ENCODE assay signal across 1 cellular context in the genomic region with DNA sequence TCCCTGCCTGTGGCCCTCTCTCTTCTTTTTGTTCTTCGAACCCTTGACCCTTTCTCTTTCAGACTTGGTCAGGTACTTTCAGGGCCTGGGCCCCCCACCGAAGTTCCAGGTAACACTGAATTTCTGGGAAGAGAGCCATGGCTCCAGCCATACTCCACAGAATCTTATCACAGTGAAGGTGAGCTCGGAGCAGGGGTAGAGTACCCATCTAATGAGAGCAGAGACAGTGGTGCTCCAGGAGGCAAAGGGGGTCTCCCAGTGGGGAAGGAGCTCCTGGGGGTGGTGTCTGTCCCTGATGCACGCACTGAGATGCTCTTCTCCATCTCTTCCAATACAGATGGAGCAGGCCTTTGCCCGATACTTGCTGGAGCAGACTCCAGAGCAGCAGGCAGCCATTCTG.
TF ChIP-seq lines count a peak whose summit lies in the region.

No MANE protein-coding gene starts in this region.

TF ChIP-seq in GM23338, 12 proteins besides CTCF, POLR2A, EP300 and RAD21:
- TF ChIP-seq, protein P1, sequence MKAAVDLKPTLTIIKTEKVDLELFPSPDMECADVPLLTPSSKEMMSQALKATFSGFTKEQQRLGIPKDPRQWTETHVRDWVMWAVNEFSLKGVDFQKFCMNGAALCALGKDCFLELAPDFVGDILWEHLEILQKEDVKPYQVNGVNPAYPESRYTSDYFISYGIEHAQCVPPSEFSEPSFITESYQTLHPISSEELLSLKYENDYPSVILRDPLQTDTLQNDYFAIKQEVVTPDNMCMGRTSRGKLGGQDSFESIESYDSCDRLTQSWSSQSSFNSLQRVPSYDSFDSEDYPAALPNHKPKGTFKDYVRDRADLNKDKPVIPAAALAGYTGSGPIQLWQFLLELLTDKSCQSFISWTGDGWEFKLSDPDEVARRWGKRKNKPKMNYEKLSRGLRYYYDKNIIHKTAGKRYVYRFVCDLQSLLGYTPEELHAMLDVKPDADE (IDR thresholded peaks at IDR 0.05) = no peak
- TF ChIP-seq EZH2 (IDR thresholded peaks at IDR 0.05; ENCODE audit: low read depth, unreplicated experiment) (no peak), CREB1 (CRISPR knock-in tag; IDR thresholded peaks at IDR 0.05; ENCODE audit: low read depth) (no peak), ZNF331 (CRISPR knock-in tag; IDR thresholded peaks at IDR 0.05; ENCODE audit: low read depth) (no peak), POLR2AphosphoS5 (IDR thresholded peaks at IDR 0.05; ENCODE audit: low read depth) (no peak), EZH2phosphoT487 (IDR thresholded peaks at IDR 0.05; ENCODE audit: unreplicated experiment) (no peak), JUNB (IDR thresholded peaks at IDR 0.05; ENCODE audit: unreplicated experiment) (no peak), NANOG (IDR thresholded peaks at IDR 0.05; ENCODE audit: borderline replicate concordance) (no peak), ZNF114 (CRISPR knock-in tag; IDR thresholded peaks at IDR 0.05) (no peak)
- TF ChIP-seq, protein P2, sequence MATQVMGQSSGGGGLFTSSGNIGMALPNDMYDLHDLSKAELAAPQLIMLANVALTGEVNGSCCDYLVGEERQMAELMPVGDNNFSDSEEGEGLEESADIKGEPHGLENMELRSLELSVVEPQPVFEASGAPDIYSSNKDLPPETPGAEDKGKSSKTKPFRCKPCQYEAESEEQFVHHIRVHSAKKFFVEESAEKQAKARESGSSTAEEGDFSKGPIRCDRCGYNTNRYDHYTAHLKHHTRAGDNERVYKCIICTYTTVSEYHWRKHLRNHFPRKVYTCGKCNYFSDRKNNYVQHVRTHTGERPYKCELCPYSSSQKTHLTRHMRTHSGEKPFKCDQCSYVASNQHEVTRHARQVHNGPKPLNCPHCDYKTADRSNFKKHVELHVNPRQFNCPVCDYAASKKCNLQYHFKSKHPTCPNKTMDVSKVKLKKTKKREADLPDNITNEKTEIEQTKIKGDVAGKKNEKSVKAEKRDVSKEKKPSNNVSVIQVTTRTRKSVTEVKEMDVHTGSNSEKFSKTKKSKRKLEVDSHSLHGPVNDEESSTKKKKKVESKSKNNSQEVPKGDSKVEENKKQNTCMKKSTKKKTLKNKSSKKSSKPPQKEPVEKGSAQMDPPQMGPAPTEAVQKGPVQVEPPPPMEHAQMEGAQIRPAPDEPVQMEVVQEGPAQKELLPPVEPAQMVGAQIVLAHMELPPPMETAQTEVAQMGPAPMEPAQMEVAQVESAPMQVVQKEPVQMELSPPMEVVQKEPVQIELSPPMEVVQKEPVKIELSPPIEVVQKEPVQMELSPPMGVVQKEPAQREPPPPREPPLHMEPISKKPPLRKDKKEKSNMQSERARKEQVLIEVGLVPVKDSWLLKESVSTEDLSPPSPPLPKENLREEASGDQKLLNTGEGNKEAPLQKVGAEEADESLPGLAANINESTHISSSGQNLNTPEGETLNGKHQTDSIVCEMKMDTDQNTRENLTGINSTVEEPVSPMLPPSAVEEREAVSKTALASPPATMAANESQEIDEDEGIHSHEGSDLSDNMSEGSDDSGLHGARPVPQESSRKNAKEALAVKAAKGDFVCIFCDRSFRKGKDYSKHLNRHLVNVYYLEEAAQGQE (IDR thresholded peaks at IDR 0.05; ENCODE audit: unreplicated experiment) = no peak
- TF ChIP-seq, protein P3, sequence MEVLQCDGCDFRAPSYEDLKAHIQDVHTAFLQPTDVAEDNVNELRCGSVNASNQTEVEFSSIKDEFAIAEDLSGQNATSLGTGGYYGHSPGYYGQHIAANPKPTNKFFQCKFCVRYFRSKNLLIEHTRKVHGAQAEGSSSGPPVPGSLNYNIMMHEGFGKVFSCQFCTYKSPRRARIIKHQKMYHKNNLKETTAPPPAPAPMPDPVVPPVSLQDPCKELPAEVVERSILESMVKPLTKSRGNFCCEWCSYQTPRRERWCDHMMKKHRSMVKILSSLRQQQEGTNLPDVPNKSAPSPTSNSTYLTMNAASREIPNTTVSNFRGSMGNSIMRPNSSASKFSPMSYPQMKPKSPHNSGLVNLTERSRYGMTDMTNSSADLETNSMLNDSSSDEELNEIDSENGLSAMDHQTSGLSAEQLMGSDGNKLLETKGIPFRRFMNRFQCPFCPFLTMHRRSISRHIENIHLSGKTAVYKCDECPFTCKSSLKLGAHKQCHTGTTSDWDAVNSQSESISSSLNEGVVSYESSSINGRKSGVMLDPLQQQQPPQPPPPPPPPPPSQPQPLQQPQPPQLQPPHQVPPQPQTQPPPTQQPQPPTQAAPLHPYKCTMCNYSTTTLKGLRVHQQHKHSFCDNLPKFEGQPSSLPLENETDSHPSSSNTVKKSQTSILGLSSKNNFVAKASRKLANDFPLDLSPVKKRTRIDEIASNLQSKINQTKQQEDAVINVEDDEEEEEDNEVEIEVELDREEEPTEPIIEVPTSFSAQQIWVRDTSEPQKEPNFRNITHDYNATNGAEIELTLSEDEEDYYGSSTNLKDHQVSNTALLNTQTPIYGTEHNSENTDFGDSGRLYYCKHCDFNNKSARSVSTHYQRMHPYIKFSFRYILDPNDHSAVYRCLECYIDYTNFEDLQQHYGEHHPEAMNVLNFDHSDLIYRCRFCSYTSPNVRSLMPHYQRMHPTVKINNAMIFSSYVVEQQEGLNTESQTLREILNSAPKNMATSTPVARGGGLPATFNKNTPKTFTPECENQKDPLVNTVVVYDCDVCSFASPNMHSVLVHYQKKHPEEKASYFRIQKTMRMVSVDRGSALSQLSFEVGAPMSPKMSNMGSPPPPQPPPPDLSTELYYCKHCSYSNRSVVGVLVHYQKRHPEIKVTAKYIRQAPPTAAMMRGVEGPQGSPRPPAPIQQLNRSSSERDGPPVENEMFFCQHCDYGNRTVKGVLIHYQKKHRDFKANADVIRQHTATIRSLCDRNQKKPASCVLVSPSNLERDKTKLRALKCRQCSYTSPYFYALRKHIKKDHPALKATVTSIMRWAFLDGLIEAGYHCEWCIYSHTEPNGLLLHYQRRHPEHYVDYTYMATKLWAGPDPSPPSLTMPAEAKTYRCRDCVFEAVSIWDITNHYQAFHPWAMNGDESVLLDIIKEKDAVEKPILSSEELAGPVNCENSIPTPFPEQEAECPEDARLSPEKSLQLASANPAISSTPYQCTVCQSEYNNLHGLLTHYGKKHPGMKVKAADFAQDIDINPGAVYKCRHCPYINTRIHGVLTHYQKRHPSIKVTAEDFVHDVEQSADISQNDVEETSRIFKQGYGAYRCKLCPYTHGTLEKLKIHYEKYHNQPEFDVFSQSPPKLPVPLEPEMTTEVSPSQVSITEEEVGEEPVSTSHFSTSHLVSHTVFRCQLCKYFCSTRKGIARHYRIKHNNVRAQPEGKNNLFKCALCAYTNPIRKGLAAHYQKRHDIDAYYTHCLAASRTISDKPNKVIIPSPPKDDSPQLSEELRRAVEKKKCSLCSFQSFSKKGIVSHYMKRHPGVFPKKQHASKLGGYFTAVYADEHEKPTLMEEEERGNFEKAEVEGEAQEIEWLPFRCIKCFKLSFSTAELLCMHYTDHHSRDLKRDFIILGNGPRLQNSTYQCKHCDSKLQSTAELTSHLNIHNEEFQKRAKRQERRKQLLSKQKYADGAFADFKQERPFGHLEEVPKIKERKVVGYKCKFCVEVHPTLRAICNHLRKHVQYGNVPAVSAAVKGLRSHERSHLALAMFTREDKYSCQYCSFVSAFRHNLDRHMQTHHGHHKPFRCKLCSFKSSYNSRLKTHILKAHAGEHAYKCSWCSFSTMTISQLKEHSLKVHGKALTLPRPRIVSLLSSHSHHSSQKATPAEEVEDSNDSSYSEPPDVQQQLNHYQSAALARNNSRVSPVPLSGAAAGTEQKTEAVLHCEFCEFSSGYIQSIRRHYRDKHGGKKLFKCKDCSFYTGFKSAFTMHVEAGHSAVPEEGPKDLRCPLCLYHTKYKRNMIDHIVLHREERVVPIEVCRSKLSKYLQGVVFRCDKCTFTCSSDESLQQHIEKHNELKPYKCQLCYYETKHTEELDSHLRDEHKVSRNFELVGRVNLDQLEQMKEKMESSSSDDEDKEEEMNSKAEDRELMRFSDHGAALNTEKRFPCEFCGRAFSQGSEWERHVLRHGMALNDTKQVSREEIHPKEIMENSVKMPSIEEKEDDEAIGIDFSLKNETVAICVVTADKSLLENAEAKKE (CRISPR knock-in tag; IDR thresholded peaks at IDR 0.05) = no peak
